ENCODE assay signal across 8 cellular contexts in the genomic region with DNA sequence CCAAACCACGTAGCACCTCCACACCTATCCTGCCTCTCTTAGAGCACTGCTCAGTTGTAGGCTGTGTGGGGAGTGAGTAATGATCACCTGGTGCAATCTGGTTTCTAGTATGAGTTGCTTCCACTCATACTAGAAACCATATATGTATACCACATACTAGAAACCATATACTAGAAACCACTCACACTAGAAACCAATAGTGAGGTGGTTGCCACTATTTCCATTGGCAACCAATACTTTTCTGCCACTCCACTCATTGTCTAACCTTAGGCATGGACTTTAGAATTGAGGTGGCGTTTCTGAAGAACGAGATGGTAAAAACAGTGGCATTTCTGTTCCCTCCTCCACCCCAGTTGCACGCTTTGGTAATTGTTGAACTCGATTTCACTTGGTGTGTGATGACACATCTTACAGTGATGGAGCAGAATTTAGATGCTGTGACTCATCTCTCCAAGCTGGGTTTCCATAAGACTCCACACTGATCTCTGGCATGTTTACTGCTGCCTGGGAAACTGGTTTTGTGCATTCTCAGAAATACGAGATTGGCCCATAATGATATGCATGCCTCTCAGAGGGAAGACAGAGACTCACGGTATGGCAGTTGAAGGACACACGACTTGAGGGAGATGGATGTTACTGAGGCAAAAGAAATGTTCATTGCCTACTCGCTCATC.
DNase-seq lines count a peak whose midpoint lies in the region; ATAC-seq, FAIRE-seq and TF ChIP-seq lines count a peak whose summit lies in the region.

No MANE protein-coding gene starts in this region.

- no peaks in the 10 kb centered on the region for H3K36me3 ChIP-seq in PC-9 (ENCODE audit: low read depth)
- no peaks in the 10 kb centered on the region for H3K36me3 ChIP-seq in keratinocyte (ENCODE audit: control insufficient read depth in 2 of 2, extremely low read depth in 1 of 2, insufficient read depth in 2 of 2, low read length in 2 of 2)
- H3K36me3 ChIP-seq in pancreas, result no peaks in the 10 kb centered on the region

- H2AFZ ChIP-seq in PC-9, result no peak overlapping the region
- H2AFZ ChIP-seq in keratinocyte (ENCODE audit: control insufficient read depth, low read length), result peak overlapping the region; percentile 42

- H3K27ac Mint-ChIP-seq in activated T-cell treated with anti-CD3 and anti-CD28 coated beads, Interleukin-2, amount 50 U/mL, for 24 hours, result peak overlapping the region; percentile 58

- H3K4me2 ChIP-seq in PC-9 (no peak overlapping the region), keratinocyte (ENCODE audit: control insufficient read depth, extremely low read depth, insufficient read depth, low read depth, low read length) (peak overlapping the region; percentile 93)

- no peak for DNase-seq in activated T-cell treated with anti-CD3 and anti-CD28 coated beads, Interleukin-2, amount 50 U/mL, for 24 hours
- no peak for DNase-seq in activated T-cell treated with anti-CD3 and anti-CD28 coated beads, Interleukin-2, amount 50 U/mL, for 1 hour
- DNase-seq in PC-9 (peak; percentile 53 to 58), keratinocyte (ENCODE audit: low read depth, low spot score) (peak; percentile 52), DMS153 (lab: John Stamatoyannopoulos, UW) (no peak), pancreas (no peak), NCI-H2081 treated with DMSO at 0.1 percent for 48 hours (lab: John Stamatoyannopoulos, UW) (no peak)

- 57 to 69% methylated on average over 9 of the region's 9 CpGs for WGBS in pancreas, 2 donors

- H3K36me3 Mint-ChIP-seq in activated T-cell treated with anti-CD3 and anti-CD28 coated beads, Interleukin-2, amount 50 U/mL, for 24 hours (ENCODE audit: low read depth), result no peaks in the 10 kb centered on the region

- dilution Hi-C loops in keratinocyte (cut with MboI; ENCODE audit: extremely low pct_ligation_motif_present, low sequenced_read_pairs), result no loop called here

- H3K9me3 ChIP-seq in PC-9 (ENCODE audit: insufficient read depth, low read depth) (no peaks in the 10 kb centered on the region), keratinocyte (ENCODE audit: control insufficient read depth, low read depth, low read length) (no peaks in the 10 kb centered on the region), pancreas (no peaks in the 10 kb centered on the region)

- H3K27me3 Mint-ChIP-seq in activated T-cell treated with anti-CD3 and anti-CD28 coated beads, Interleukin-2, amount 50 U/mL, for 24 hours, result peaks cover 2% of the 10 kb centered on the region

- H3K27me3 ChIP-seq in PC-9 (ENCODE audit: insufficient read depth, low read depth) (no peaks in the 10 kb centered on the region), keratinocyte (ENCODE audit: control insufficient read depth, extremely low read depth, insufficient read depth, low read length) (no peaks in the 10 kb centered on the region), pancreas (no peaks in the 10 kb centered on the region)

- no peaks in the 10 kb centered on the region for H3K9me1 ChIP-seq in keratinocyte (ENCODE audit: control insufficient read depth, extremely low read depth, insufficient read depth, low read length)

- POLR2A ChIA-PET in PC-9 (lab: Charles Lee; ENCODE audit: unreplicated experiment), result no interaction called here

- H4K20me1 ChIP-seq in PC-9 (ENCODE audit: insufficient read depth) (no peaks in the 10 kb centered on the region), keratinocyte (ENCODE audit: control insufficient read depth, extremely low read depth, insufficient read depth, low read length) (no peaks in the 10 kb centered on the region)

- H3K9me3 Mint-ChIP-seq in activated T-cell treated with anti-CD3 and anti-CD28 coated beads, Interleukin-2, amount 50 U/mL, for 24 hours, result no peaks in the 10 kb centered on the region

- H3K4me3 ChIP-seq in PC-9 (no peak overlapping the region), keratinocyte (ENCODE audit: control insufficient read depth in 2 of 3, extremely low read depth in 1 of 3, insufficient read depth in 2 of 3, low read depth in 1 of 3, low read length in 3 of 3) (peak overlapping the region in 1 of 3 experiments; percentile 48), pancreas (no peak overlapping the region)

- H3K27ac ChIP-seq in PC-9, result no peak overlapping the region
- peak overlapping the region; percentile 95 for H3K27ac ChIP-seq in keratinocyte (ENCODE audit: control insufficient read depth, insufficient read depth, low read length)
- no peak overlapping the region for H3K27ac ChIP-seq in pancreas

- H3K79me2 ChIP-seq in PC-9 (ENCODE audit: low read depth) (no peaks in the 10 kb centered on the region), keratinocyte (ENCODE audit: control insufficient read depth, insufficient read depth, low read length) (no peaks in the 10 kb centered on the region)

- FAIRE-seq in keratinocyte (lab: Jason Lieb, UNC), result peak; percentile 92
- FAIRE-seq in pancreas (lab: Jason Lieb, UNC), result no peak

- no peak overlapping the region for H3K4me3 Mint-ChIP-seq in activated T-cell treated with anti-CD3 and anti-CD28 coated beads, Interleukin-2, amount 50 U/mL, for 24 hours

- no peaks in the 10 kb centered on the region for H3K9me2 ChIP-seq in PC-9 (ENCODE audit: insufficient read depth)

- intact Hi-C loops in PC-9 (cut with micrococcal nuclease; ENCODE audit: unreplicated experiment) (loop anchor here (1.0 to 5.0 kb wide), 3 partner anchors 60 to 83 kb away; no protein-coding TSS in a partner anchor), pancreas (cut with DNase I) (no loop called here)

- H3K4me1 Mint-ChIP-seq in activated T-cell treated with anti-CD3 and anti-CD28 coated beads, Interleukin-2, amount 50 U/mL, for 24 hours (ENCODE audit: low read depth), result peaks cover 6% of the 10 kb centered on the region

- H3K4me1 ChIP-seq in PC-9 (replicated peaks; ENCODE audit: insufficient read depth) (no peaks in the 10 kb centered on the region), keratinocyte (ENCODE audit: control insufficient read depth, extremely low read depth, insufficient read depth, low read length) (peaks cover 6% of the 10 kb centered on the region), pancreas (no peaks in the 10 kb centered on the region)

- H3F3A ChIP-seq in PC-9 (ENCODE audit: insufficient read depth, low read depth), result no peaks in the 10 kb centered on the region

- peak overlapping the region; percentile 62 for H3K9ac ChIP-seq in keratinocyte (ENCODE audit: control insufficient read depth, extremely low read depth, insufficient read depth, low read length)

- CTCF ChIA-PET in PC-9 (lab: Charles Lee), result no interaction called here

- BruUV-seq in PC-9 (replicated peaks; lab: Mats Ljungman, UMichigan), result TSS peak; percentile 81

- no peak for TF ChIP-seq CTCF in PC-9 (conservative IDR thresholded peaks at IDR 0.05)
- no peak for TF ChIP-seq CTCF in keratinocyte (optimal IDR thresholded peaks at IDR 0.05 in 1 of 3, IDR thresholded peaks at IDR 0.05 in 1 of 3, conservative IDR thresholded peaks at IDR 0.05 in 1 of 3; ENCODE audit: extremely low read depth in 1 of 3, insufficient read depth in 2 of 3, low read length in 3 of 3)
- no peak for TF ChIP-seq CTCF in pancreas (IDR thresholded peaks at IDR 0.05)

- peak; percentile 96 for ATAC-seq in HG02763 (IDR thresholded peaks at IDR 0.05; ENCODE audit: unreplicated experiment)
- no peak for ATAC-seq in pancreas

Comparison
In these comparisons a context has a peak if more than half of its experiments do, and no peak if none do; other contexts are left out.
1. DNase-seq: peak in PC-9 (2 of 2) and keratinocyte (single experiment); none in activated T-cell treated with anti-CD3 and anti-CD28 coated beads, Interleukin-2, amount 50 U/mL, for 24 hours (single experiment), activated T-cell treated with anti-CD3 and anti-CD28 coated beads, Interleukin-2, amount 50 U/mL, for 1 hour (single experiment), DMS153 (single experiment), pancreas (0 of 6) and NCI-H2081 treated with DMSO at 0.1 percent for 48 hours (single experiment).